In the genomic region with DNA sequence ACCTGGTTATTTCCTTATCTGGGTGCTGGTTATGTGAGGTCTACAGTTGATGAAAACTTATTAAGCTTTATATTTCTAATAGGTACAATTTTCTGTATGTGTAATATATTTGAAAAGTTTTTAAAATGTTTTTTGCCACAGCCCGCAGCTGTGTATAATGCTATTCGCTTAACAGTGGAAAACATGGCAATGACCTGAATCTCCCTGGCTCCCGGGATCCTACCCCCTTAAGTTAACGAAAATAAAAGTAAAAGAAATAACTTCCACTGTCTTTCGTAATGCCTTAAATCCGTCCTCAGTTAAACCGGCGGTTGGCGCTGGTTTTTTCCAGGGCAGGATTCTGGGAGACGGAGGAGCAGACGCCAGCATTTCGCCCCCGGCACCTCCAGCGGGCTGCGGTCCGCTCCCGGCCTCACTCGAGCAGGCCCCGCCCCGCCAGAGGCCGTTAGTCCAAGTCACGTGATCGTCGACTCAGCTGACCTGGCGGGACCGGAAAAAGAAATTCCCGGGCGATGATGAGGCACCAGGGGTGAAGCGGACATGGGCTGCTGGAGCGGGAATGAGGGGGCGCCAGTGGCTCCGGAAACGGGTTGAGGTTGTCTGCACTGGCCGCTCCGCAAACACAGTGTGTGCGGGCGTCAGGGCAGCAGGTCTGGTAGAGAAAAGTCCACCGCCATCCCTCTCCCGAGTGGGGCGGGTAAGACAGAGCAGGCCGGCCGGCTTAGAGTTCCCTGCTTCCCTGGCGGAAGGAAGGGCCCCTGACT, we compare ENCODE assay signal across 8 cellular contexts. TPM values are rescaled to one million over a fixed set of nuclear protein-coding genes. Genes with fewer than 3 reads are reported as not detected.
DNase-seq lines count a peak whose midpoint lies in the region; ATAC-seq, FAIRE-seq and TF ChIP-seq lines count a peak whose summit lies in the region.
"Not testable (repeated sequence)": the region's sequence is repeated elsewhere in the genome, so short reads cannot be mapped to it uniquely, and the experiment has no call there.

No MANE protein-coding gene starts in this region.

- POLR2A ChIA-PET in HEK293 (lab: Yijun Ruan, JAX): not testable (repeated sequence)

- DNase-seq in CMK (ENCODE audit: low read depth) (peak; percentile 35), NT2/D1 (ENCODE audit: low read depth, low spot score) (peak; percentile 74), choroid plexus epithelial cell (ENCODE audit: low read depth) (peak; percentile 75), iPS DF 6.9 (ENCODE audit: low read depth, low spot score) (peak; percentile 7), pancreas (peak; percentile 65 to 90 (median 84))
- peak; percentile 2 to 16 for DNase-seq in activated CD8-positive, alpha-beta memory T cell treated with anti-CD3 and anti-CD28 coated beads for 4 hours (ENCODE audit: low read depth in 2 of 2)
- DNase-seq in stimulated activated CD8-positive, alpha-beta memory T cell treated with anti-CD3 and anti-CD28 coated beads, Interleukin-7, amount 100 ng/mL, for 24 hours (ENCODE audit: low read depth): peak; percentile 29

- not testable (repeated sequence) for H3K4me1 ChIP-seq in HEK293 (ENCODE audit: control insufficient read depth, insufficient read depth, low read length); NT2/D1 (ENCODE audit: insufficient read depth, insufficient read length); iPS DF 6.9 (ENCODE audit: control insufficient read depth, insufficient read depth, low read length); pancreas

- H3K9ac ChIP-seq in NT2/D1 (ENCODE audit: insufficient read length, low read depth): not testable (repeated sequence)

- intact Hi-C loops in pancreas (cut with DNase I): not testable (repeated sequence)

- not testable (repeated sequence) for H3K27me3 ChIP-seq in NT2/D1 (ENCODE audit: insufficient read depth, insufficient read length); iPS DF 6.9 (ENCODE audit: control insufficient read depth, insufficient read depth, low read length); pancreas

- TF ChIP-seq CTCF in HEK293 (tag by site-specific recombination; IDR thresholded peaks at IDR 0.05); choroid plexus epithelial cell (conservative IDR thresholded peaks at IDR 0.05; ENCODE audit: low read depth, low read length); pancreas (IDR thresholded peaks at IDR 0.05): not testable (repeated sequence)

- not testable (repeated sequence) for H3K36me3 ChIP-seq in HEK293 (ENCODE audit: control insufficient read depth in 2 of 2, insufficient read depth in 1 of 2, low read length in 2 of 2); NT2/D1 (ENCODE audit: insufficient read depth, insufficient read length, low read length); iPS DF 6.9 (ENCODE audit: control insufficient read depth, insufficient read depth, low read length); pancreas

- peak; percentile 95 to 98 (median 97) for ATAC-seq in pancreas

- CTCF ChIA-PET in HEK293 (lab: Yijun Ruan, JAX): not testable (repeated sequence)

- peak overlapping the region; percentile 40 for H3K4me3 ChIP-seq in HEK293 (ENCODE audit: low read depth, low read length)
- not testable (repeated sequence) for H3K4me3 ChIP-seq in NT2/D1 (ENCODE audit: insufficient read length, low read depth)
- H3K4me3 ChIP-seq in choroid plexus epithelial cell (ENCODE audit: low read depth, low read length): peak overlapping the region; percentile 51
- peak overlapping the region; percentile 44; the same call in 1 of the 2 replicates for H3K4me3 ChIP-seq in iPS DF 6.9 (ENCODE audit: low read length)
- peak overlapping the region in 2 of 4 donors; percentile 20 to 40 for H3K4me3 ChIP-seq in pancreas

- FAIRE-seq in pancreas (lab: Jason Lieb, UNC): not testable (repeated sequence)

- H3K9me3 ChIP-seq in HEK293 (ENCODE audit: control insufficient read depth, insufficient read depth, low read depth, low read length); NT2/D1 (ENCODE audit: insufficient read depth, low read length); iPS DF 6.9 (ENCODE audit: control insufficient read depth, insufficient read depth, low read length); pancreas: not testable (repeated sequence)

- WGBS in iPS DF 6.9 (ENCODE audit: insufficient coverage, insufficient read length): no CpG with 5 or more reads among the region's 43 CpGs
- 1 to 2% methylated on average over 13 to 23 of the region's 43 CpGs for WGBS in pancreas, 2 donors

- not testable (repeated sequence) for H3K27ac ChIP-seq in HEK293 (ENCODE audit: extremely low read depth, low read depth, low read length); iPS DF 6.9 (ENCODE audit: low read length); pancreas

RNA-seq across cellular contexts. Expression of gene GOLGA6B, which starts 17.8 kb away (rescaled TPM):
- not detected for total RNA-seq in pancreas
- polyA plus RNA-seq in pancreas: not detected

RNA-seq across cellular contexts. Expression of gene HIGD2B, which starts 49.3 kb away (rescaled TPM):
- total RNA-seq in pancreas: under 1 TPM in 1 of 6 donors, not detected in 5; 0.12 TPM
- polyA plus RNA-seq in pancreas: not detected

RNA-seq across cellular contexts. Expression of gene BBS4, which starts 49.3 kb away (rescaled TPM):
- total RNA-seq in pancreas: 10 to 100 TPM in 4 of 6 donors, 1 to 10 TPM in 2; 9.0 to 15.1 (median 10.4) TPM
- 10 to 100 TPM in 1 of 2 donors, 1 to 10 TPM in 1; 8.6 to 19.2 TPM for polyA plus RNA-seq in pancreas

Comparison
In these comparisons a context has a peak if more than half of its experiments do, and no peak if none do; other contexts are left out.
1. DNase-seq: peak in every context shown above with its lines; median percentile 84 in pancreas; 75 in choroid plexus epithelial cell; 74 in NT2/D1; 35 in CMK; 29 in stimulated activated CD8-positive, alpha-beta memory T cell treated with anti-CD3 and anti-CD28 coated beads, Interleukin-7, amount 100 ng/mL, for 24 hours; 9 in activated CD8-positive, alpha-beta memory T cell treated with anti-CD3 and anti-CD28 coated beads for 4 hours; 7 in iPS DF 6.9.